ENCODE assay signal across 24 cellular contexts in the genomic region with DNA sequence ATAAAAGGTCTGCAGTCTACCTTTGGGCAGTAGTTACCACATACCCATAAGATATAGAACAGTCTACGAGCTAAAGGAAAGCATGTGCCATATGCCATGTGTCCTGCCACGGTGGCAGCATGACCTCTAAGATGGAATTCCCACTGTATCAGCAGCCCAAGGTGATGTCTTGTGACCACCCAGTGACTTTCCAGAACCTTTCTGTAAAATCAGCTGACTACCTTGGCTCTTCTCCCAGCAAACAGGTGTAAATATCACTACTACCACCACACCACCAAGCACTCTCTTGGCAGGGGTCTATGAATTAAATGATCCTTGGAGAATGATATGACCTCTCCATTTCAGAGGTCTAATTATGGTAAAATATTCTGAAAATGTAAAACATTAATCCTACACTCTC.
A peak's percentile ranks its signal among the peaks of the same experiment; 100 is the strongest.
DNase-seq lines count a peak whose midpoint lies in the region; ATAC-seq, FAIRE-seq and TF ChIP-seq lines count a peak whose summit lies in the region.
"Had no signal": no experiment of that assay in that cellular context is flagged by ENCODE, and none has a peak within 500 bp of the region (broad histone marks: within the 10 kb centered on the region; RNA-seq: fewer than 3 reads in every experiment).

No MANE protein-coding gene starts in this region.

- H3K4me1 ChIP-seq in OCI-LY1 (ENCODE audit: insufficient read depth, low read length, severe bottlenecking) (peaks cover 70% of the 10 kb centered on the region), H1 (replicated peaks in 1 of 4; ENCODE audit: control insufficient read depth in 3 of 4, insufficient read depth in 4 of 4, low read length in 3 of 4) (no peaks in the 10 kb centered on the region), foreskin keratinocyte (no peaks in the 10 kb centered on the region)
- H3K4me1 ChIP-seq: Peyer's patch, SJCRH30 had no signal

- no peak overlapping the region for H3K18ac ChIP-seq in H1 (ENCODE audit: extremely low read depth, low read length)

- H3K36me3 ChIP-seq in OCI-LY1 (ENCODE audit: insufficient read depth, low read length) (no peaks in the 10 kb centered on the region), H1 (ENCODE audit: control insufficient read depth in 2 of 4, insufficient read depth in 4 of 4, low read length in 3 of 4) (peaks cover 0 to 2% (median 0%) of the 10 kb centered on the region in 4 experiments; a peak in 2 of 8 replicates)
- H3K36me3 ChIP-seq: Peyer's patch had no signal

- H3K4ac ChIP-seq in H1 (replicated peaks; ENCODE audit: insufficient read length, low read depth, low read length) = no peak overlapping the region

- no peaks in the 10 kb centered on the region for H3K23me2 ChIP-seq in H1 (ENCODE audit: low read depth, low read length)

- peak overlapping the region; percentile 49 for H3K27ac Mint-ChIP-seq in stimulated activated naive B cell treated with anti-CD40 and anti-IgM and Interleukin-4, amounts not matched to agents 10 μg/mL and 1 μg/mL and 100 μg/mL, for 72 hours
- H3K27ac Mint-ChIP-seq: CD8-positive, alpha-beta T cell; HFFc6; T-helper 1 cell treated with Interleukin-12 subunit alpha and Interleukin-12 subunit beta and Interleukin-4 antibody, amounts not matched to agents 30 μg/mL and 1 μg/mL, for 36 hours had no signal

- H3K9me2 ChIP-seq in OCI-LY1 (ENCODE audit: low read depth, low read length) = no peaks in the 10 kb centered on the region

- H2AFZ ChIP-seq in OCI-LY1 (ENCODE audit: low read length) (no peak overlapping the region), H1 (ENCODE audit: low read length) (no peak overlapping the region)

- peaks cover 5% of the 10 kb centered on the region; the same call in 1 of the 2 replicates for H3F3A ChIP-seq in OCI-LY1 (ENCODE audit: insufficient read depth, low read length)

- H3K27me3 Mint-ChIP-seq in stimulated activated naive B cell treated with anti-CD40 and anti-IgM and Interleukin-4, amounts not matched to agents 10 μg/mL and 1 μg/mL and 100 μg/mL, for 72 hours = no peaks in the 10 kb centered on the region

- H3K14ac ChIP-seq in H1 (ENCODE audit: insufficient read length) = no peak overlapping the region

- no peak overlapping the region for H2AK5ac ChIP-seq in H1 (ENCODE audit: low read depth, low read length)

- DNase-seq in NCI-H1105 treated with DMSO at 0.1 percent for 48 hours (lab: John Stamatoyannopoulos, UW) (peak; percentile 9), NCI-H1105 (lab: John Stamatoyannopoulos, UW) (no peak), H1 (ENCODE audit: low read depth in 1 of 2, low spot score in 2 of 2) (no peak), foreskin keratinocyte (no peak)
- no peak for DNase-seq in stimulated activated naive B cell treated with anti-CD40 and anti-IgM and Interleukin-4, amounts not matched to agents 10 μg/mL and 1 μg/mL and 100 μg/mL, for 72 hours
- no peak for DNase-seq in stimulated activated CD4-positive, alpha-beta T cell treated with anti-CD3 and anti-CD28 coated beads, Interleukin-15, amount 100 ng/mL, for 24 hours
- DNase-seq: 8988T; C1 segment of cervical spinal cord; CD8-positive, alpha-beta T cell; DMS153; GDM1; H9; HFFc6; KG1; NCI-H1417; NCI-H1694 treated with DMSO at 0.1 percent for 48 hours; NCI-H446 treated with DMSO at 0.1 percent for 48 hours; NCI-H526 treated with DMSO at 0.1 percent for 48 hours; Peyer's patch; SJCRH30 had no signal

- CTCF ChIA-PET in H1 (lab: Charles Lee; ENCODE audit: partially characterized antibody) = interaction anchor here (0.6 to 1.6 kb wide), 4 partner anchors 14 to 80 kb away, joined by 3 to 4 read pairs (median 4); no protein-coding TSS in a partner anchor

- no peak for TF ChIP-seq RAD21 in H1 (IDR thresholded peaks at IDR 0.05 in 1 of 2, conservative IDR thresholded peaks at IDR 0.05 in 1 of 2; ENCODE audit: low read depth in 2 of 2, low read length in 2 of 2)

- H3K9me3 Mint-ChIP-seq in stimulated activated naive B cell treated with anti-CD40 and anti-IgM and Interleukin-4, amounts not matched to agents 10 μg/mL and 1 μg/mL and 100 μg/mL, for 72 hours = no peaks in the 10 kb centered on the region
- H3K9me3 Mint-ChIP-seq: CD8-positive, alpha-beta T cell; H9; HFFc6; T-helper 1 cell treated with Interleukin-12 subunit alpha and Interleukin-12 subunit beta and Interleukin-4 antibody, amounts not matched to agents 30 μg/mL and 1 μg/mL, for 36 hours had no signal

- POLR2A ChIA-PET in H1 (lab: Charles Lee; ENCODE audit: partially characterized antibody) = interaction anchor here (1.5 to 1.6 kb wide), 2 partner anchors 11 to 97 kb away, joined by 3 to 4 read pairs; no protein-coding TSS in a partner anchor

- TF ChIP-seq POLR2A in H1 (IDR thresholded peaks at IDR 0.05; ENCODE audit: control extremely low read depth in 1 of 2, low read depth in 2 of 2, low read length in 2 of 2) = no peak

- no peak overlapping the region for H2BK120ac ChIP-seq in H1 (replicated peaks; ENCODE audit: low read depth, low read length)

- H4K5ac ChIP-seq in H1 (ENCODE audit: insufficient read length, low read depth, low read length) = no peak overlapping the region

- H3K27me3 ChIP-seq in OCI-LY1 (ENCODE audit: insufficient read depth, low read length) (no peaks in the 10 kb centered on the region), H1 (replicated peaks in 1 of 4; ENCODE audit: control insufficient read depth in 3 of 4, extremely low read depth in 1 of 4, insufficient read depth in 3 of 4, low read length in 3 of 4) (no peaks in the 10 kb centered on the region), foreskin keratinocyte (no peaks in the 10 kb centered on the region)
- H3K27me3 ChIP-seq: Peyer's patch, SJCRH30 had no signal

- 95% methylated on average over 2 of the region's 2 CpGs; no CpG with 5 or more reads in 1 of the 2 experiments for WGBS in H1 (ENCODE audit: extremely low coverage in 1 of 2, insufficient coverage in 1 of 2, insufficient read length in 1 of 2, insufficient replicate concordance in 2 of 2, low coverage in 1 of 2, low lambda C conversion rate in 2 of 2, missing lambda C conversion rate in 1 of 2), 2 experiments

- no peak overlapping the region for H3K4me3 ChIP-seq in OCI-LY1 (ENCODE audit: low read depth, low read length, poor library complexity, severe bottlenecking)
- no peak overlapping the region for H3K4me3 ChIP-seq in H1 (ENCODE audit: extremely low read depth in 1 of 4, insufficient read depth in 2 of 4, low read depth in 3 of 4, low read length in 4 of 4)
- H3K4me3 ChIP-seq: Peyer's patch, SJCRH30 had no signal

- H3K36me3 Mint-ChIP-seq in stimulated activated naive B cell treated with anti-CD40 and anti-IgM and Interleukin-4, amounts not matched to agents 10 μg/mL and 1 μg/mL and 100 μg/mL, for 72 hours = peaks cover 24 to 56% of the 10 kb centered on the region in 2 donors

- no peaks in the 10 kb centered on the region for H3K79me1 ChIP-seq in H1 (ENCODE audit: low read depth, low read length)

- H3K56ac ChIP-seq in H1 (replicated peaks; ENCODE audit: insufficient read length, low read depth, low read length) = no peak overlapping the region

- H2BK20ac ChIP-seq in H1 (ENCODE audit: low read length) = no peak overlapping the region

- H4K8ac ChIP-seq in H1 (ENCODE audit: extremely low read depth, insufficient read depth, low read length) = no peak overlapping the region

- peak overlapping the region; percentile 76 for H3K27ac ChIP-seq in OCI-LY1 (ENCODE audit: low read depth, low read length, poor library complexity, severe bottlenecking)
- no peak overlapping the region for H3K27ac ChIP-seq in H1 (ENCODE audit: low read depth, low read length)
- H3K27ac ChIP-seq in foreskin keratinocyte = no peak overlapping the region
- H3K27ac ChIP-seq: HL-60, Peyer's patch, SJCRH30 had no signal

- H4K20me1 ChIP-seq in OCI-LY1 (ENCODE audit: insufficient read depth, low read length) = no peaks in the 10 kb centered on the region
- H4K20me1 ChIP-seq in H1 (replicated peaks in 1 of 2; ENCODE audit: control insufficient read depth in 1 of 2, insufficient read depth in 2 of 2, low read length in 2 of 2) = no peaks in the 10 kb centered on the region

- FAIRE-seq in H1 (lab: Jason Lieb, UNC) = no peak

- H3K9ac ChIP-seq in OCI-LY1 (ENCODE audit: low read length) (no peak overlapping the region), H1 (replicated peaks in 1 of 4; ENCODE audit: extremely low read depth in 1 of 4, low read depth in 3 of 4, low read length in 3 of 4) (no peak overlapping the region)

- H3K4me2 ChIP-seq in OCI-LY1 (ENCODE audit: low read length) (no peak overlapping the region), H1 (ENCODE audit: insufficient read depth in 1 of 2, low read depth in 2 of 2, low read length in 2 of 2) (no peak overlapping the region)

- no peak overlapping the region for H3K4me3 Mint-ChIP-seq in stimulated activated naive B cell treated with anti-CD40 and anti-IgM and Interleukin-4, amounts not matched to agents 10 μg/mL and 1 μg/mL and 100 μg/mL, for 72 hours
- H3K4me3 Mint-ChIP-seq: CD8-positive, alpha-beta T cell; H9; HFFc6; T-helper 1 cell treated with Interleukin-12 subunit alpha and Interleukin-12 subunit beta and Interleukin-4 antibody, amounts not matched to agents 30 μg/mL and 1 μg/mL, for 36 hours had no signal

- TF ChIP-seq CTCF in OCI-LY1 (IDR thresholded peaks at IDR 0.05; ENCODE audit: low read length) = no peak
- TF ChIP-seq CTCF in H1 (IDR thresholded peaks at IDR 0.05; ENCODE audit: control extremely low read depth in 1 of 3, insufficient read depth in 1 of 3, low read depth in 1 of 3, low read length in 3 of 3) = no peak
- no peak for TF ChIP-seq CTCF in foreskin keratinocyte (conservative IDR thresholded peaks at IDR 0.05)

- no peak for TF ChIP-seq EP300 in H1 (IDR thresholded peaks at IDR 0.05; ENCODE audit: borderline replicate concordance in 1 of 2, low read depth in 2 of 2, low read length in 2 of 2)

- H2BK5ac ChIP-seq in H1 (ENCODE audit: low read depth, low read length) = no peak overlapping the region

- H4K91ac ChIP-seq in H1 (replicated peaks; ENCODE audit: insufficient read length, low read length) = no peak overlapping the region

- H3K9me3 ChIP-seq in OCI-LY1 (ENCODE audit: low read length) (no peaks in the 10 kb centered on the region), H1 (ENCODE audit: insufficient read depth in 2 of 2, low read depth in 1 of 2, low read length in 1 of 2) (no peaks in the 10 kb centered on the region)
- H3K9me3 ChIP-seq: Peyer's patch, SJCRH30 had no signal

- H2BK12ac ChIP-seq in H1 (ENCODE audit: low read depth, low read length) = no peak overlapping the region; the same call in 1 of the 2 replicates

- H3K4me1 Mint-ChIP-seq in stimulated activated naive B cell treated with anti-CD40 and anti-IgM and Interleukin-4, amounts not matched to agents 10 μg/mL and 1 μg/mL and 100 μg/mL, for 72 hours = peaks cover 35 to 75% of the 10 kb centered on the region in 2 donors

- peak overlapping the region; percentile 84; the same call in 1 of the 2 replicates for H2BK15ac ChIP-seq in H1 (ENCODE audit: low read length)

- no peaks in the 10 kb centered on the region for H3K79me2 ChIP-seq in OCI-LY1 (ENCODE audit: insufficient read depth, low read length)
- H3K79me2 ChIP-seq in H1 (ENCODE audit: control insufficient read depth in 1 of 2, insufficient read depth in 2 of 2, low read length in 2 of 2) = no peaks in the 10 kb centered on the region

- H3K23ac ChIP-seq in H1 (ENCODE audit: insufficient read length) = no peak overlapping the region

- no peak for ATAC-seq in stimulated activated naive B cell treated with anti-CD40 and anti-IgM and Interleukin-4, amounts not matched to agents 10 μg/mL and 1 μg/mL and 100 μg/mL, for 72 hours (replicated peaks)
- no peak for ATAC-seq in GM18870 (IDR thresholded peaks at IDR 0.05; ENCODE audit: unreplicated experiment)
- ATAC-seq in foreskin keratinocyte = no peak
- ATAC-seq: CD8-positive, alpha-beta T cell had no signal
